Comparison of ENCODE assay signal across 1 cellular context in the genomic region with DNA sequence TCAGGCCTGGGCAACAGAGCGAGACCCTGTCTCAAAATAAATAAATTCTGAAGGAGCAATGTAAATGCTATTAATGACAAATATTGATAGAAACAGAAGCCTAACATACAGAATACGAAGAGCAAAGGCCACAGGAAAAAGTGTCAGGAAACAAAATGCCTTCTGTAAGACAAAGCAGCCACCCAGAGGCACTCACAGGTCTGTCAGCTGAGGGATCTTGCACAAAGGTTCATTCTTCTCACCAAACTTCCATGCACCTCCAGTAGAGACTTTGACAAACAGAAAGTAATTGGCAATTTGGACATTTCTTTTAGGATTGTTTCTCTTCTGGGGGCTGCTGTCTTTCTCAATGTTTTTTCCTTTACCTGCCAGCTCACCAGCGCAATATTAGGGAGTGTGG.
A peak's percentile ranks its signal among the peaks of the same experiment; 100 is the strongest.
TF ChIP-seq lines count a peak whose summit lies in the region.

No MANE protein-coding gene starts in this region.

TF ChIP-seq in HepG2, 621 proteins besides CTCF, POLR2A, EP300 and RAD21 (continued from another document):
- TF ChIP-seq, protein P1, sequence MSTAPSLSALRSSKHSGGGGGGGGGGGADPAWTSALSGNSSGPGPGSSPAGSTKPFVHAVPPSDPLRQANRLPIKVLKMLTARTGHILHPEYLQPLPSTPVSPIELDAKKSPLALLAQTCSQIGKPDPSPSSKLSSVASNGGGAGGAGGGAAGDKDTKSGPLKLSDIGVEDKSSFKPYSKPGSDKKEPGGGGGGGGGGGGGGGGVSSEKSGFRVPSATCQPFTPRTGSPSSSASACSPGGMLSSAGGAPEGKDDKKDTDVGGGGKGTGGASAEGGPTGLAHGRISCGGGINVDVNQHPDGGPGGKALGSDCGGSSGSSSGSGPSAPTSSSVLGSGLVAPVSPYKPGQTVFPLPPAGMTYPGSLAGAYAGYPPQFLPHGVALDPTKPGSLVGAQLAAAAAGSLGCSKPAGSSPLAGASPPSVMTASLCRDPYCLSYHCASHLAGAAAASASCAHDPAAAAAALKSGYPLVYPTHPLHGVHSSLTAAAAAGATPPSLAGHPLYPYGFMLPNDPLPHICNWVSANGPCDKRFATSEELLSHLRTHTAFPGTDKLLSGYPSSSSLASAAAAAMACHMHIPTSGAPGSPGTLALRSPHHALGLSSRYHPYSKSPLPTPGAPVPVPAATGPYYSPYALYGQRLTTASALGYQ (CRISPR knock-in tag; IDR thresholded peaks at IDR 0.05) = no peak
- no peak for TF ChIP-seq RNF2 (conservative IDR thresholded peaks at IDR 0.05; ENCODE audit: low read depth)
- TF ChIP-seq ZNF782 (CRISPR knock-in tag; IDR thresholded peaks at IDR 0.05; ENCODE audit: borderline replicate concordance) = no peak
- TF ChIP-seq ZNF546 (CRISPR knock-in tag; conservative IDR thresholded peaks at IDR 0.05) = no peak
- no peak for TF ChIP-seq CCAR2 (optimal IDR thresholded peaks at IDR 0.05; ENCODE audit: low read depth, low read length)
- no peak for TF ChIP-seq ZFP37 (CRISPR knock-in tag; IDR thresholded peaks at IDR 0.05; ENCODE audit: borderline replicate concordance)
- no peak for TF ChIP-seq ZSCAN20 (CRISPR knock-in tag; IDR thresholded peaks at IDR 0.05; ENCODE audit: borderline replicate concordance)
- no peak for TF ChIP-seq JUND (CRISPR knock-in tag; IDR thresholded peaks at IDR 0.05)
- TF ChIP-seq, protein P2, sequence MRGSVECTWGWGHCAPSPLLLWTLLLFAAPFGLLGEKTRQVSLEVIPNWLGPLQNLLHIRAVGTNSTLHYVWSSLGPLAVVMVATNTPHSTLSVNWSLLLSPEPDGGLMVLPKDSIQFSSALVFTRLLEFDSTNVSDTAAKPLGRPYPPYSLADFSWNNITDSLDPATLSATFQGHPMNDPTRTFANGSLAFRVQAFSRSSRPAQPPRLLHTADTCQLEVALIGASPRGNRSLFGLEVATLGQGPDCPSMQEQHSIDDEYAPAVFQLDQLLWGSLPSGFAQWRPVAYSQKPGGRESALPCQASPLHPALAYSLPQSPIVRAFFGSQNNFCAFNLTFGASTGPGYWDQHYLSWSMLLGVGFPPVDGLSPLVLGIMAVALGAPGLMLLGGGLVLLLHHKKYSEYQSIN (CRISPR knock-in tag; IDR thresholded peaks at IDR 0.05; ENCODE audit: borderline replicate concordance) = no peak
- no peak for TF ChIP-seq SOX6 (IDR thresholded peaks at IDR 0.05)
- 0 out of 2 replicates have a peak, but pooled peaks have one; percentile 15 for TF ChIP-seq SOX6 (CRISPR knock-in tag; IDR thresholded peaks at IDR 0.05)
- no peak for TF ChIP-seq SAFB2 (CRISPR knock-in tag; IDR thresholded peaks at IDR 0.05; ENCODE audit: borderline replicate concordance, low read depth)
- TF ChIP-seq SAP130 (CRISPR knock-in tag; IDR thresholded peaks at IDR 0.05; ENCODE audit: low read depth) = 0 out of 2 replicates have a peak, but pooled peaks have one; percentile 15
- no peak for TF ChIP-seq FOXP1 (IDR thresholded peaks at IDR 0.05)
- no peak for TF ChIP-seq FOXP1 (CRISPR knock-in tag; IDR thresholded peaks at IDR 0.05)
- no peak for TF ChIP-seq ZNF292 (CRISPR knock-in tag; IDR thresholded peaks at IDR 0.05; ENCODE audit: borderline replicate concordance, low read depth)
- TF ChIP-seq, protein P3, sequence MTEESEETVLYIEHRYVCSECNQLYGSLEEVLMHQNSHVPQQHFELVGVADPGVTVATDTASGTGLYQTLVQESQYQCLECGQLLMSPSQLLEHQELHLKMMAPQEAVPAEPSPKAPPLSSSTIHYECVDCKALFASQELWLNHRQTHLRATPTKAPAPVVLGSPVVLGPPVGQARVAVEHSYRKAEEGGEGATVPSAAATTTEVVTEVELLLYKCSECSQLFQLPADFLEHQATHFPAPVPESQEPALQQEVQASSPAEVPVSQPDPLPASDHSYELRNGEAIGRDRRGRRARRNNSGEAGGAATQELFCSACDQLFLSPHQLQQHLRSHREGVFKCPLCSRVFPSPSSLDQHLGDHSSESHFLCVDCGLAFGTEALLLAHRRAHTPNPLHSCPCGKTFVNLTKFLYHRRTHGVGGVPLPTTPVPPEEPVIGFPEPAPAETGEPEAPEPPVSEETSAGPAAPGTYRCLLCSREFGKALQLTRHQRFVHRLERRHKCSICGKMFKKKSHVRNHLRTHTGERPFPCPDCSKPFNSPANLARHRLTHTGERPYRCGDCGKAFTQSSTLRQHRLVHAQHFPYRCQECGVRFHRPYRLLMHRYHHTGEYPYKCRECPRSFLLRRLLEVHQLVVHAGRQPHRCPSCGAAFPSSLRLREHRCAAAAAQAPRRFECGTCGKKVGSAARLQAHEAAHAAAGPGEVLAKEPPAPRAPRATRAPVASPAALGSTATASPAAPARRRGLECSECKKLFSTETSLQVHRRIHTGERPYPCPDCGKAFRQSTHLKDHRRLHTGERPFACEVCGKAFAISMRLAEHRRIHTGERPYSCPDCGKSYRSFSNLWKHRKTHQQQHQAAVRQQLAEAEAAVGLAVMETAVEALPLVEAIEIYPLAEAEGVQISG (CRISPR knock-in tag; IDR thresholded peaks at IDR 0.05) = no peak
- TF ChIP-seq, protein P4, sequence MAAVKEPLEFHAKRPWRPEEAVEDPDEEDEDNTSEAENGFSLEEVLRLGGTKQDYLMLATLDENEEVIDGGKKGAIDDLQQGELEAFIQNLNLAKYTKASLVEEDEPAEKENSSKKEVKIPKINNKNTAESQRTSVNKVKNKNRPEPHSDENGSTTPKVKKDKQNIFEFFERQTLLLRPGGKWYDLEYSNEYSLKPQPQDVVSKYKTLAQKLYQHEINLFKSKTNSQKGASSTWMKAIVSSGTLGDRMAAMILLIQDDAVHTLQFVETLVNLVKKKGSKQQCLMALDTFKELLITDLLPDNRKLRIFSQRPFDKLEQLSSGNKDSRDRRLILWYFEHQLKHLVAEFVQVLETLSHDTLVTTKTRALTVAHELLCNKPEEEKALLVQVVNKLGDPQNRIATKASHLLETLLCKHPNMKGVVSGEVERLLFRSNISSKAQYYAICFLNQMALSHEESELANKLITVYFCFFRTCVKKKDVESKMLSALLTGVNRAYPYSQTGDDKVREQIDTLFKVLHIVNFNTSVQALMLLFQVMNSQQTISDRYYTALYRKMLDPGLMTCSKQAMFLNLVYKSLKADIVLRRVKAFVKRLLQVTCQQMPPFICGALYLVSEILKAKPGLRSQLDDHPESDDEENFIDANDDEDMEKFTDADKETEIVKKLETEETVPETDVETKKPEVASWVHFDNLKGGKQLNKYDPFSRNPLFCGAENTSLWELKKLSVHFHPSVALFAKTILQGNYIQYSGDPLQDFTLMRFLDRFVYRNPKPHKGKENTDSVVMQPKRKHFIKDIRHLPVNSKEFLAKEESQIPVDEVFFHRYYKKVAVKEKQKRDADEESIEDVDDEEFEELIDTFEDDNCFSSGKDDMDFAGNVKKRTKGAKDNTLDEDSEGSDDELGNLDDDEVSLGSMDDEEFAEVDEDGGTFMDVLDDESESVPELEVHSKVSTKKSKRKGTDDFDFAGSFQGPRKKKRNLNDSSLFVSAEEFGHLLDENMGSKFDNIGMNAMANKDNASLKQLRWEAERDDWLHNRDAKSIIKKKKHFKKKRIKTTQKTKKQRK (IDR thresholded peaks at IDR 0.05; ENCODE audit: low read length) = no peak
- TF ChIP-seq, protein P5, sequence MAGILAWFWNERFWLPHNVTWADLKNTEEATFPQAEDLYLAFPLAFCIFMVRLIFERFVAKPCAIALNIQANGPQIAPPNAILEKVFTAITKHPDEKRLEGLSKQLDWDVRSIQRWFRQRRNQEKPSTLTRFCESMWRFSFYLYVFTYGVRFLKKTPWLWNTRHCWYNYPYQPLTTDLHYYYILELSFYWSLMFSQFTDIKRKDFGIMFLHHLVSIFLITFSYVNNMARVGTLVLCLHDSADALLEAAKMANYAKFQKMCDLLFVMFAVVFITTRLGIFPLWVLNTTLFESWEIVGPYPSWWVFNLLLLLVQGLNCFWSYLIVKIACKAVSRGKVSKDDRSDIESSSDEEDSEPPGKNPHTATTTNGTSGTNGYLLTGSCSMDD (CRISPR knock-in tag; IDR thresholded peaks at IDR 0.05) = no peak
- TF ChIP-seq, protein P6, sequence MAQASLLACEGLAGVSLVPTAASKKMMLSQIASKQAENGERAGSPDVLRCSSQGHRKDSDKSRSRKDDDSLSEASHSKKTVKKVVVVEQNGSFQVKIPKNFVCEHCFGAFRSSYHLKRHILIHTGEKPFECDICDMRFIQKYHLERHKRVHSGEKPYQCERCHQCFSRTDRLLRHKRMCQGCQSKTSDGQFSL (CRISPR knock-in tag; IDR thresholded peaks at IDR 0.05) = no peak
- TF ChIP-seq ZNF354B (CRISPR knock-in tag; IDR thresholded peaks at IDR 0.05) = no peak
- TF ChIP-seq CREB1 (IDR thresholded peaks at IDR 0.05) = no peak
- TF ChIP-seq CREB1 (CRISPR knock-in tag; IDR thresholded peaks at IDR 0.05) = no peak
- no peak for TF ChIP-seq SMARCC2 (IDR thresholded peaks at IDR 0.05)
- TF ChIP-seq SOX13 (IDR thresholded peaks at IDR 0.05) = no peak
- TF ChIP-seq SOX13 (CRISPR knock-in tag; conservative IDR thresholded peaks at IDR 0.05 in 1 of 2, IDR thresholded peaks at IDR 0.05 in 1 of 2) = peak in 1 of 2 experiments; percentile 72; a peak in 2 of 4 replicates
- TF ChIP-seq DMAP1 (CRISPR knock-in tag; IDR thresholded peaks at IDR 0.05) = no peak
- no peak for TF ChIP-seq ZSCAN12 (CRISPR knock-in tag; IDR thresholded peaks at IDR 0.05)
- peak; percentile 39; the same call in 1 of the 2 replicates for TF ChIP-seq ZNF121 (CRISPR knock-in tag; IDR thresholded peaks at IDR 0.05)
- no peak for TF ChIP-seq MEIS2 (CRISPR knock-in tag; IDR thresholded peaks at IDR 0.05)
- TF ChIP-seq ZNF569 (CRISPR knock-in tag; IDR thresholded peaks at IDR 0.05; ENCODE audit: borderline replicate concordance) = no peak
- TF ChIP-seq ETV6 (CRISPR knock-in tag; conservative IDR thresholded peaks at IDR 0.05) = no peak
- TF ChIP-seq ZFP62 (CRISPR knock-in tag; IDR thresholded peaks at IDR 0.05) = no peak
- TF ChIP-seq ISL2 (CRISPR knock-in tag; IDR thresholded peaks at IDR 0.05) = no peak
- 0 out of 2 replicates have a peak, but pooled peaks have one; percentile 19 for TF ChIP-seq SOX5 (CRISPR knock-in tag; IDR thresholded peaks at IDR 0.05; ENCODE audit: borderline replicate concordance)
- TF ChIP-seq, protein P7, sequence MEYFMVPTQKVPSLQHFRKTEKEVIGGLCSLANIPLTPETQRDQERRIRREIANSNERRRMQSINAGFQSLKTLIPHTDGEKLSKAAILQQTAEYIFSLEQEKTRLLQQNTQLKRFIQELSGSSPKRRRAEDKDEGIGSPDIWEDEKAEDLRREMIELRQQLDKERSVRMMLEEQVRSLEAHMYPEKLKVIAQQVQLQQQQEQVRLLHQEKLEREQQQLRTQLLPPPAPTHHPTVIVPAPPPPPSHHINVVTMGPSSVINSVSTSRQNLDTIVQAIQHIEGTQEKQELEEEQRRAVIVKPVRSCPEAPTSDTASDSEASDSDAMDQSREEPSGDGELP (IDR thresholded peaks at IDR 0.05; ENCODE audit: borderline replicate concordance, low read depth) = peak; percentile 59; the same call in 1 of the 2 replicates
- no peak for TF ChIP-seq REPIN1 (CRISPR knock-in tag; IDR thresholded peaks at IDR 0.05; ENCODE audit: borderline replicate concordance, low read depth)
- no peak for TF ChIP-seq KLF6 (CRISPR knock-in tag; IDR thresholded peaks at IDR 0.05)
